Comparison of ENCODE assay signal across 11 cellular contexts in genomic region chr12:52585951-52586350, GRCh38. TPM values are rescaled to one million over a fixed set of nuclear protein-coding genes. Genes with fewer than 3 reads are reported as not detected.
DNase-seq lines count a peak whose midpoint lies in the region; ATAC-seq and TF ChIP-seq lines count a peak whose summit lies in the region.
"Had no signal": no experiment of that assay in that cellular context is flagged by ENCODE, and none has a peak within 500 bp of the region (broad histone marks: within the 10 kb centered on the region; RNA-seq: fewer than 3 reads in every experiment).

No MANE protein-coding gene starts in this region.

- intact Hi-C loops in Calu3 (cut with micrococcal nuclease; ENCODE audit: unreplicated experiment), result loop anchor here (10.0 kb wide), 2 partner anchors 211 to 441 kb away; no protein-coding TSS in a partner anchor

- no peaks in the 10 kb centered on the region for H3K9me3 Mint-ChIP-seq in T-helper 1 cell treated with Interleukin-12 subunit alpha and Interleukin-12 subunit beta and Interleukin-4 antibody, amounts not matched to agents 30 μg/mL and 1 μg/mL, for 36 hours
- H3K9me3 Mint-ChIP-seq in Calu3 (ENCODE audit: low read depth, unreplicated experiment), result no peaks in the 10 kb centered on the region

- peaks cover 3% of the 10 kb centered on the region for H3K27me3 Mint-ChIP-seq in T-helper 1 cell treated with Interleukin-12 subunit alpha and Interleukin-12 subunit beta and Interleukin-4 antibody, amounts not matched to agents 30 μg/mL and 1 μg/mL, for 36 hours (ENCODE audit: low read depth)
- H3K27me3 Mint-ChIP-seq in Calu3 (ENCODE audit: unreplicated experiment), result peaks cover 53% of the 10 kb centered on the region

- no peak for ATAC-seq in HG02623 (IDR thresholded peaks at IDR 0.05; ENCODE audit: unreplicated experiment)
- no peak for ATAC-seq in HG02642 (IDR thresholded peaks at IDR 0.05; ENCODE audit: poor library complexity, unreplicated experiment)
- ATAC-seq: WTC11 had no signal

- CTCF ChIA-PET in Calu3 (lab: Charles Lee), result interaction anchor here (0.5 to 1.2 kb wide), 2 partner anchors 285 to 1346 kb away, joined by 3 to 4 read pairs; no protein-coding TSS in a partner anchor

- H3K27ac Mint-ChIP-seq in T-helper 1 cell treated with Interleukin-12 subunit alpha and Interleukin-12 subunit beta and Interleukin-4 antibody, amounts not matched to agents 30 μg/mL and 1 μg/mL, for 36 hours, result peak overlapping the region; percentile 18
- H3K27ac Mint-ChIP-seq in Calu3 (ENCODE audit: unreplicated experiment), result no peak overlapping the region
- H3K27ac Mint-ChIP-seq: WTC11 had no signal

- no peaks in the 10 kb centered on the region for H3K36me3 Mint-ChIP-seq in T-helper 1 cell treated with Interleukin-12 subunit alpha and Interleukin-12 subunit beta and Interleukin-4 antibody, amounts not matched to agents 30 μg/mL and 1 μg/mL, for 36 hours (ENCODE audit: low read depth)
- H3K36me3 Mint-ChIP-seq in Calu3 (ENCODE audit: insufficient read depth, unreplicated experiment), result no peaks in the 10 kb centered on the region

- H3K4me1 Mint-ChIP-seq in T-helper 1 cell treated with Interleukin-12 subunit alpha and Interleukin-12 subunit beta and Interleukin-4 antibody, amounts not matched to agents 30 μg/mL and 1 μg/mL, for 36 hours (ENCODE audit: low read depth), result peaks cover 28% of the 10 kb centered on the region
- peaks cover 9% of the 10 kb centered on the region for H3K4me1 Mint-ChIP-seq in Calu3 (ENCODE audit: low read depth, unreplicated experiment)

- DNase-seq in activated T-cell treated with anti-CD3 and anti-CD28 coated beads for 1 hour (ENCODE audit: low read depth), result peak; percentile 40
- DNase-seq in effector CD4-positive, alpha-beta T cell, result peak; percentile 45
- DNase-seq in stimulated activated CD8-positive, alpha-beta memory T cell treated with anti-CD3 and anti-CD28 coated beads, Interleukin-4, amount 100 ng/mL, for 4 hours (ENCODE audit: low read depth in 2 of 2, low spot score in 1 of 2), result peak; percentile 4 to 16
- no peak for DNase-seq in Calu3
- DNase-seq: NCI-H226 had no signal

- TF ChIP-seq CTCF in Calu3 (IDR thresholded peaks at IDR 0.05; ENCODE audit: unreplicated experiment), result no peak

- BruUV-seq in Calu3 (replicated peaks; lab: Mats Ljungman, UMichigan), result no TSS peak

- H3K4me3 Mint-ChIP-seq in T-helper 1 cell treated with Interleukin-12 subunit alpha and Interleukin-12 subunit beta and Interleukin-4 antibody, amounts not matched to agents 30 μg/mL and 1 μg/mL, for 36 hours, result peak overlapping the region; percentile 8
- H3K4me3 Mint-ChIP-seq in Calu3 (ENCODE audit: low read depth, unreplicated experiment), result no peak overlapping the region
- H3K4me3 Mint-ChIP-seq: WTC11 had no signal

RNA-seq across cellular contexts. Expression of gene KRT74, which starts 12.3 kb away (rescaled TPM):
- not detected in 2 replicates for total RNA-seq in Calu3 (2022)
- total RNA-seq: fibroblast of lung, temporal lobe, WTC11 had no signal

RNA-seq across cellular contexts. Expression of gene KRT72, which starts 15.3 kb away (rescaled TPM):
- not detected in 2 replicates for total RNA-seq in Calu3 (2022)
- total RNA-seq: fibroblast of lung, temporal lobe, WTC11 had no signal

RNA-seq across cellular contexts. Expression of gene KRT73, which starts 32.4 kb away (rescaled TPM):
- not detected in 2 replicates for total RNA-seq in Calu3 (2022)
- total RNA-seq: fibroblast of lung, temporal lobe, WTC11 had no signal

RNA-seq across cellular contexts. Expression of gene KRT71, which starts 33.0 kb away (rescaled TPM):
- total RNA-seq in Calu3 (2022), result not detected in 2 replicates
- total RNA-seq: fibroblast of lung, WTC11 had no signal
